Comparison of ENCODE assay signal across 19 cellular contexts in the genomic region with DNA sequence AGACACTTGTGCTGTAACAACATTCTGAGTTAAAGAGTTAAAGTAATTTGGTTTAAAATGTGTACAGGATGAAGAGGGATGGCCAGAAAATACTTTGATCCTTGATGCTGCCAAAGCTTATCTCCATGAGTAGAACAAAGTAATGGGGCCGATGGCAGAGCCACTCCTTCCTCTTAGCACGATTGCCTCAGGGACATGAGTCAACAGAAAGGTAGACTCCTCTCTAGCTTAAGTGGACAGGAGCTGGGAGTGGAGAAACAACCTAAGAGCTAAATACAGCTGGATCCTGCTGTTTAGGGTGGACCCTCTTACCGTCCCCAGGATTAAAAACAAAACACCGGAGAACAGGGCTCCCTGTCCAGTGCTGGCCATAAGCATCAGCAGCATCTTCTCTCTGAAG.
DNase-seq lines count a peak whose midpoint lies in the region; ATAC-seq, FAIRE-seq and TF ChIP-seq lines count a peak whose summit lies in the region.
"Had no signal": no experiment of that assay in that cellular context is flagged by ENCODE, and none has a peak within 500 bp of the region (broad histone marks: within the 10 kb centered on the region; RNA-seq: fewer than 3 reads in every experiment).

No MANE protein-coding gene starts in this region.

- DNase-seq in MCF 10A (ENCODE audit: unreplicated experiment) (peak; percentile 51), breast epithelium (ENCODE audit: low spot score in 2 of 2) (no peak), mammary epithelial cell (peak; percentile 65), keratinocyte (ENCODE audit: low read depth, low spot score) (peak; percentile 5), MM.1S (no peak), NCI-H2029 (lab: John Stamatoyannopoulos, UW) (no peak)
- DNase-seq: 8988T; CD4-positive, alpha-beta memory T cell; DMS153; DMS79; EL had no signal

- CTCF ChIA-PET in MCF 10A (lab: Yijun Ruan, JAX) = interaction anchor here (0.6 to 0.7 kb wide), 2 partner anchors 65 to 1016 kb away, joined by 3 read pairs; no protein-coding TSS in a partner anchor
- CTCF ChIA-PET in mammary epithelial cell (lab: Charles Lee; ENCODE audit: low non-redundant PET) = no interaction called here

- no peak overlapping the region for H3K4me2 ChIP-seq in mammary epithelial cell (ENCODE audit: insufficient read depth, low read depth, low read length)
- no peak overlapping the region for H3K4me2 ChIP-seq in keratinocyte (ENCODE audit: control insufficient read depth, extremely low read depth, insufficient read depth, low read depth, low read length)
- H3K4me2 ChIP-seq in MM.1S (ENCODE audit: low read depth, low read length) = no peak overlapping the region
- H3K4me2 ChIP-seq: BLaER1 had no signal

- H3K9me3 ChIP-seq in breast epithelium = peaks cover 0 to 2% of the 10 kb centered on the region in 2 donors
- H3K9me3 ChIP-seq in mammary epithelial cell (replicated peaks; ENCODE audit: insufficient read depth, low read length) = no peaks in the 10 kb centered on the region
- H3K9me3 ChIP-seq in keratinocyte (ENCODE audit: control insufficient read depth, low read depth, low read length) = no peaks in the 10 kb centered on the region
- H3K9me3 ChIP-seq in MM.1S (replicated peaks; ENCODE audit: insufficient read depth, low read length) = no peaks in the 10 kb centered on the region
- H3K9me3 ChIP-seq: HAP-1 had no signal

- intact Hi-C loops in MCF 10A (cut with micrococcal nuclease) = no loop called here
- intact Hi-C loops in breast epithelium (cut with DNase I; ENCODE audit: low total_unique reads) = no loop called here
- intact Hi-C loops in mammary epithelial cell (cut with micrococcal nuclease) = no loop called here

- peaks cover 6% of the 10 kb centered on the region for H3K36me3 Mint-ChIP-seq in MCF 10A (ENCODE audit: insufficient read depth, unreplicated experiment)
- H3K36me3 Mint-ChIP-seq: CD14-positive monocyte; CD4-positive, alpha-beta memory T cell had no signal

- no peaks in the 10 kb centered on the region for H3K9me1 ChIP-seq in keratinocyte (ENCODE audit: control insufficient read depth, extremely low read depth, insufficient read depth, low read length)

- BruUV-seq in MCF 10A (replicated peaks; lab: Mats Ljungman, UMichigan) = no TSS peak
- no TSS peak for BruUV-seq in mammary epithelial cell (replicated peaks; lab: Mats Ljungman, UMichigan)

- no peaks in the 10 kb centered on the region for H3K9me2 ChIP-seq in MM.1S (replicated peaks; ENCODE audit: insufficient read depth, low read length)

- H3K36me3 ChIP-seq in breast epithelium (no peaks in the 10 kb centered on the region), mammary epithelial cell (ENCODE audit: insufficient read depth, low read length) (no peaks in the 10 kb centered on the region), keratinocyte (ENCODE audit: control insufficient read depth in 2 of 2, extremely low read depth in 1 of 2, insufficient read depth in 2 of 2, low read length in 2 of 2) (no peaks in the 10 kb centered on the region), MM.1S (replicated peaks; ENCODE audit: insufficient read depth, low read length) (no peaks in the 10 kb centered on the region)
- H3K36me3 ChIP-seq: HAP-1 had no signal

- H3K9me3 Mint-ChIP-seq in MCF 10A (ENCODE audit: unreplicated experiment) = peaks cover 23% of the 10 kb centered on the region

- H3K27me3 ChIP-seq in breast epithelium = no peaks in the 10 kb centered on the region
- H3K27me3 ChIP-seq in mammary epithelial cell (ENCODE audit: insufficient read depth, low read length) = no peaks in the 10 kb centered on the region
- no peaks in the 10 kb centered on the region for H3K27me3 ChIP-seq in keratinocyte (ENCODE audit: control insufficient read depth, extremely low read depth, insufficient read depth, low read length)
- H3K27me3 ChIP-seq in MM.1S (replicated peaks; ENCODE audit: insufficient read depth, low read length) = no peaks in the 10 kb centered on the region
- H3K27me3 ChIP-seq: BLaER1 had no signal

- no peak overlapping the region for H2AFZ ChIP-seq in mammary epithelial cell (ENCODE audit: low read depth, low read length)
- no peak overlapping the region for H2AFZ ChIP-seq in keratinocyte (ENCODE audit: control insufficient read depth, low read length)
- H2AFZ ChIP-seq in MM.1S (ENCODE audit: low read length) = no peak overlapping the region

- no peak overlapping the region for H3K4me3 Mint-ChIP-seq in MCF 10A (ENCODE audit: unreplicated experiment)
- H3K4me3 Mint-ChIP-seq: CD14-positive monocyte; CD4-positive, alpha-beta memory T cell had no signal

- no peak for TF ChIP-seq POLR2A in breast epithelium (IDR thresholded peaks at IDR 0.05)

- POLR2A ChIA-PET in MCF 10A (lab: Yijun Ruan, JAX) = interaction anchor here (0.6 kb wide), 1 partner anchor 876 kb away, joined by 3 read pairs; no protein-coding TSS in a partner anchor

- no peaks in the 10 kb centered on the region for H3F3A ChIP-seq in MM.1S (ENCODE audit: insufficient read depth, low read length)

- H3K27ac Mint-ChIP-seq in MCF 10A (ENCODE audit: low read depth, unreplicated experiment) = no peak overlapping the region
- H3K27ac Mint-ChIP-seq: CD14-positive monocyte; CD4-positive, alpha-beta memory T cell had no signal

- no peak overlapping the region for H3K9ac ChIP-seq in mammary epithelial cell (ENCODE audit: insufficient read depth, low read length)
- H3K9ac ChIP-seq in keratinocyte (ENCODE audit: control insufficient read depth, extremely low read depth, insufficient read depth, low read length) = no peak overlapping the region
- no peak overlapping the region for H3K9ac ChIP-seq in MM.1S (ENCODE audit: low read length)
- H3K9ac ChIP-seq: BLaER1 had no signal

- no peak overlapping the region for H3K4me3 ChIP-seq in breast epithelium
- H3K4me3 ChIP-seq in mammary epithelial cell (replicated peaks in 1 of 3; ENCODE audit: insufficient read depth in 1 of 3, low read depth in 2 of 3, low read length in 3 of 3) = no peak overlapping the region
- H3K4me3 ChIP-seq in keratinocyte (ENCODE audit: control insufficient read depth in 2 of 3, extremely low read depth in 1 of 3, insufficient read depth in 2 of 3, low read depth in 1 of 3, low read length in 3 of 3) = no peak overlapping the region
- H3K4me3 ChIP-seq in MM.1S (ENCODE audit: low read length) = no peak overlapping the region
- H3K4me3 ChIP-seq: BLaER1, HAP-1 had no signal

- H3K4me1 Mint-ChIP-seq in MCF 10A (ENCODE audit: insufficient read depth, unreplicated experiment) = no peaks in the 10 kb centered on the region
- H3K4me1 Mint-ChIP-seq: CD14-positive monocyte; CD4-positive, alpha-beta memory T cell had no signal

- H4K20me1 ChIP-seq in mammary epithelial cell (ENCODE audit: insufficient read depth, low read length) (no peaks in the 10 kb centered on the region), keratinocyte (ENCODE audit: control insufficient read depth, extremely low read depth, insufficient read depth, low read length) (no peaks in the 10 kb centered on the region), MM.1S (ENCODE audit: insufficient read depth, low read length) (no peaks in the 10 kb centered on the region)
- H4K20me1 ChIP-seq: BLaER1 had no signal

- H3K4me1 ChIP-seq in breast epithelium (no peaks in the 10 kb centered on the region), mammary epithelial cell (ENCODE audit: insufficient read depth, low read length) (no peaks in the 10 kb centered on the region), keratinocyte (ENCODE audit: control insufficient read depth, extremely low read depth, insufficient read depth, low read length) (no peaks in the 10 kb centered on the region), MM.1S (ENCODE audit: low read length) (no peaks in the 10 kb centered on the region)
- H3K4me1 ChIP-seq: HAP-1 had no signal

- no peak overlapping the region for H3K27ac ChIP-seq in breast epithelium
- H3K27ac ChIP-seq in mammary epithelial cell (ENCODE audit: insufficient read depth, low read depth, low read length) = no peak overlapping the region
- no peak overlapping the region for H3K27ac ChIP-seq in keratinocyte (ENCODE audit: control insufficient read depth, insufficient read depth, low read length)
- no peak overlapping the region for H3K27ac ChIP-seq in MM.1S (ENCODE audit: low read length)
- H3K27ac ChIP-seq: BLaER1, HL-60 had no signal

- H3K79me2 ChIP-seq in mammary epithelial cell (ENCODE audit: insufficient read depth, low read length) (no peaks in the 10 kb centered on the region), keratinocyte (ENCODE audit: control insufficient read depth, insufficient read depth, low read length) (no peaks in the 10 kb centered on the region), MM.1S (ENCODE audit: low read length) (no peaks in the 10 kb centered on the region)

- no peak for FAIRE-seq in keratinocyte (lab: Jason Lieb, UNC)
- FAIRE-seq: GM12891, GM19239, H1 had no signal

- in situ Hi-C loops in mammary epithelial cell (cut with MboI; ENCODE audit: low sequenced_read_pairs in 2 of 2) = no loop called here

- WGBS in mammary epithelial cell (ENCODE audit: low coverage, missing lambda C conversion rate) = 52% methylated on average over 3 of the region's 4 CpGs

- no peak for TF ChIP-seq CTCF in MCF 10A (IDR thresholded peaks at IDR 0.05; ENCODE audit: unreplicated experiment)
- no peak for TF ChIP-seq CTCF in breast epithelium (IDR thresholded peaks at IDR 0.05)
- no peak for TF ChIP-seq CTCF in mammary epithelial cell (conservative IDR thresholded peaks at IDR 0.05 in 1 of 2, IDR thresholded peaks at IDR 0.05 in 1 of 2; ENCODE audit: extremely low read depth in 1 of 2, insufficient read depth in 1 of 2, low read depth in 1 of 2, low read length in 2 of 2)
- TF ChIP-seq CTCF in keratinocyte (optimal IDR thresholded peaks at IDR 0.05 in 1 of 3, IDR thresholded peaks at IDR 0.05 in 1 of 3, conservative IDR thresholded peaks at IDR 0.05 in 1 of 3; ENCODE audit: extremely low read depth in 1 of 3, insufficient read depth in 2 of 3, low read length in 3 of 3) = no peak
- no peak for TF ChIP-seq CTCF in MM.1S (IDR thresholded peaks at IDR 0.05; ENCODE audit: low read length)

- no peaks in the 10 kb centered on the region for H3K27me3 Mint-ChIP-seq in MCF 10A (ENCODE audit: insufficient read depth, unreplicated experiment)
- H3K27me3 Mint-ChIP-seq: CD4-positive, alpha-beta memory T cell had no signal

- no peak for ATAC-seq in HG03378 (IDR thresholded peaks at IDR 0.05; ENCODE audit: unreplicated experiment)

- dilution Hi-C loops in mammary epithelial cell (cut with HindIII; ENCODE audit: low sequenced_read_pairs) (no loop called here), keratinocyte (cut with MboI; ENCODE audit: extremely low pct_ligation_motif_present, low sequenced_read_pairs) (no loop called here)

Comparison
In these comparisons a context has a peak if more than half of its experiments do, and no peak if none do; other contexts are left out.
1. DNase-seq: peak in MCF 10A (single experiment), mammary epithelial cell (single experiment) and keratinocyte (single experiment); none in breast epithelium (0 of 2), MM.1S (single experiment) and NCI-H2029 (single experiment).